In genomic region chr3:140505256-140505655, GRCh38 we compare ENCODE assay signal across 11 cellular contexts.
DNase-seq lines count a peak whose midpoint lies in the region; ATAC-seq and TF ChIP-seq lines count a peak whose summit lies in the region.
"Had no signal": no experiment of that assay in that cellular context is flagged by ENCODE, and none has a peak within 500 bp of the region (broad histone marks: within the 10 kb centered on the region; RNA-seq: fewer than 3 reads in every experiment).

No MANE protein-coding gene starts in this region.

- H3K9me2 ChIP-seq in PC-9 (ENCODE audit: insufficient read depth) = no peaks in the 10 kb centered on the region; the same call in 1 of the 2 replicates

- no peak overlapping the region for H3K14ac ChIP-seq in H9 (ENCODE audit: insufficient read depth, low read length)

- CTCF ChIA-PET in PC-9 (lab: Charles Lee) = no interaction called here

- no peaks in the 10 kb centered on the region for H3K23me2 ChIP-seq in H9 (ENCODE audit: insufficient read length, low read depth, low read length, poor library complexity, severe bottlenecking)

- peaks cover 2% of the 10 kb centered on the region for H3K27me3 Mint-ChIP-seq in H9 (ENCODE audit: low read depth)

- H3K79me2 ChIP-seq in H9 (ENCODE audit: insufficient read depth, low read length) (no peaks in the 10 kb centered on the region), PC-9 (ENCODE audit: low read depth) (no peaks in the 10 kb centered on the region)

- H3K4ac ChIP-seq in H9 (ENCODE audit: low read depth, low read length) = no peak overlapping the region

- ATAC-seq in HG03060 (IDR thresholded peaks at IDR 0.05; ENCODE audit: low read depth, unreplicated experiment) = peak; percentile 55

- no peak overlapping the region for H3K27ac ChIP-seq in cardiac muscle cell
- H3K27ac ChIP-seq in right atrium auricular region = no peak overlapping the region
- H3K27ac ChIP-seq in H9 (ENCODE audit: insufficient read length, low read depth, low read length) = no peak overlapping the region
- H3K27ac ChIP-seq in PC-9 = no peak overlapping the region
- H3K27ac ChIP-seq: skin epidermis had no signal

- H4K20me1 ChIP-seq in H9 (ENCODE audit: control insufficient read depth, insufficient read depth, insufficient read length) (no peaks in the 10 kb centered on the region), PC-9 (ENCODE audit: insufficient read depth) (no peaks in the 10 kb centered on the region)

- BruUV-seq in PC-9 (replicated peaks; lab: Mats Ljungman, UMichigan) = no TSS peak

- H4K8ac ChIP-seq in H9 (replicated peaks; ENCODE audit: insufficient read length, low read depth, low read length) = no peak overlapping the region

- intact Hi-C loops in PC-9 (cut with micrococcal nuclease; ENCODE audit: unreplicated experiment) = no loop called here

- H3K4me2 ChIP-seq in H9 (ENCODE audit: insufficient read depth, insufficient read length, low read length) (no peak overlapping the region), PC-9 (no peak overlapping the region)

- TF ChIP-seq CTCF in cardiac muscle cell (IDR thresholded peaks at IDR 0.05; ENCODE audit: low read depth, low read length) (no peak), right atrium auricular region (IDR thresholded peaks at IDR 0.05) (no peak), cardiac fibroblast (IDR thresholded peaks at IDR 0.05; ENCODE audit: low read depth, low read length) (no peak), H9 (conservative IDR thresholded peaks at IDR 0.05) (no peak), PC-9 (conservative IDR thresholded peaks at IDR 0.05) (no peak)

- no peaks in the 10 kb centered on the region; a peak in 1 of 5 replicates for H3K9me3 Mint-ChIP-seq in H9
- H3K9me3 Mint-ChIP-seq: dendritic cell treated with granulocyte-macrophage colony-stimulating factor and Interleukin-4, amounts not matched to agents 40 ng/mL and 50 ng/mL, for 4 days had no signal

- H2BK15ac ChIP-seq in H9 (ENCODE audit: low read depth, low read length) = no peak overlapping the region

- H3K27me3 ChIP-seq in cardiac muscle cell (peaks cover 72% of the 10 kb centered on the region), right atrium auricular region (no peaks in the 10 kb centered on the region), H9 (ENCODE audit: insufficient read depth, low read length) (no peaks in the 10 kb centered on the region), PC-9 (ENCODE audit: insufficient read depth, low read depth) (no peaks in the 10 kb centered on the region)

- no peak overlapping the region for H3K23ac ChIP-seq in H9 (ENCODE audit: insufficient read length, low read depth, low read length)

- no peak overlapping the region for H2BK12ac ChIP-seq in H9 (ENCODE audit: insufficient read length, low read depth, low read length)

- H3K56ac ChIP-seq in H9 (ENCODE audit: insufficient read length, low read depth, low read length) = no peak overlapping the region

- H2BK20ac ChIP-seq in H9 (ENCODE audit: low read depth, low read length, poor library complexity, severe bottlenecking) = no peak overlapping the region

- no peak overlapping the region for H3K4me3 ChIP-seq in cardiac muscle cell
- no peak overlapping the region for H3K4me3 ChIP-seq in right atrium auricular region
- H3K4me3 ChIP-seq in cardiac fibroblast (replicated peaks in 1 of 2; ENCODE audit: low read depth in 2 of 2, low read length in 2 of 2) = no peak overlapping the region
- no peak overlapping the region for H3K4me3 ChIP-seq in PC-9
- H3K4me3 ChIP-seq: skin epidermis had no signal

- no peak overlapping the region for H4K91ac ChIP-seq in H9 (ENCODE audit: insufficient read length, low read depth, low read length)

- H3K4me3 Mint-ChIP-seq in H9 = no peak overlapping the region
- H3K4me3 Mint-ChIP-seq: dendritic cell treated with granulocyte-macrophage colony-stimulating factor and Interleukin-4, amounts not matched to agents 40 ng/mL and 50 ng/mL, for 4 days had no signal

- no peaks in the 10 kb centered on the region for H3K79me1 ChIP-seq in H9 (ENCODE audit: insufficient read depth, low read depth, low read length, poor library complexity, severe bottlenecking)

- H3K4me1 ChIP-seq in cardiac muscle cell (ENCODE audit: low read depth) (no peaks in the 10 kb centered on the region), right atrium auricular region (peaks cover 0 to 6% of the 10 kb centered on the region in 2 donors), H9 (ENCODE audit: insufficient read depth, low read length) (peaks cover 11% of the 10 kb centered on the region; the same call in 1 of the 2 replicates), PC-9 (replicated peaks; ENCODE audit: insufficient read depth) (peaks cover 19% of the 10 kb centered on the region)

- no CpG with 5 or more reads among the region's 3 CpGs for WGBS in H9 (ENCODE audit: extremely low coverage, insufficient read length, low lambda C conversion rate)

- no peak overlapping the region for H4K5ac ChIP-seq in H9 (ENCODE audit: insufficient read length, low read depth, low read length)

- no peak overlapping the region for H3K18ac ChIP-seq in H9 (ENCODE audit: insufficient read length, low read depth, low read length)

- POLR2A ChIA-PET in PC-9 (lab: Charles Lee; ENCODE audit: unreplicated experiment) = no interaction called here

- peaks cover 8% of the 10 kb centered on the region; the same call in 1 of the 2 replicates for H3F3A ChIP-seq in PC-9 (ENCODE audit: insufficient read depth, low read depth)

- H3T11ph ChIP-seq in H9 (ENCODE audit: low read length) = no peak overlapping the region

- H2AFZ ChIP-seq in H9 (ENCODE audit: low read length) (no peak overlapping the region), PC-9 (no peak overlapping the region)

- H3K27ac Mint-ChIP-seq in H9 = 0 out of 7 replicates have a peak overlapping the region, but pooled peaks of 1 of the 3 experiments have one; percentile 21
- H3K27ac Mint-ChIP-seq: dendritic cell treated with granulocyte-macrophage colony-stimulating factor and Interleukin-4, amounts not matched to agents 40 ng/mL and 50 ng/mL, for 4 days had no signal

- DNase-seq in cardiac muscle cell (ENCODE audit: low read depth in 1 of 2, low spot score in 1 of 2) (peak; percentile 18 to 40), right atrium auricular region (ENCODE audit: low spot score) (no peak), cardiac fibroblast (ENCODE audit: low read depth in 2 of 2) (peak; percentile 6 to 22), NCI-H1436 treated with DMSO at 0.1 percent for 48 hours (lab: John Stamatoyannopoulos, UW) (no peak), H9 (no peak), cortex of kidney (lab: John Stamatoyannopoulos, UW) (no peak), PC-9 (no peak)
- DNase-seq: activated T-cell treated with anti-CD3 and anti-CD28 coated beads for 4 hours had no signal

- H3K9ac ChIP-seq in H9 (ENCODE audit: extremely low read depth, insufficient read length, low read length) = no peak overlapping the region

- H2BK5ac ChIP-seq in H9 (ENCODE audit: insufficient read length, low read length) = no peak overlapping the region

- H2AK5ac ChIP-seq in H9 (ENCODE audit: insufficient read length, low read length) = no peak overlapping the region

- H3K36me3 ChIP-seq in cardiac muscle cell (no peaks in the 10 kb centered on the region), right atrium auricular region (no peaks in the 10 kb centered on the region), PC-9 (ENCODE audit: low read depth) (no peaks in the 10 kb centered on the region)

- H2BK120ac ChIP-seq in H9 (ENCODE audit: low read depth, low read length, poor library complexity, severe bottlenecking) = no peak overlapping the region

- H3K36me3 Mint-ChIP-seq in H9 (ENCODE audit: insufficient read depth in 1 of 3, low read depth in 3 of 3) = no peaks in the 10 kb centered on the region; a peak in 1 of 7 replicates

- H3K9me3 ChIP-seq in cardiac muscle cell (ENCODE audit: low read depth) (no peaks in the 10 kb centered on the region), right atrium auricular region (no peaks in the 10 kb centered on the region), H9 (ENCODE audit: control insufficient read depth, low read depth, low read length) (no peaks in the 10 kb centered on the region), PC-9 (ENCODE audit: insufficient read depth, low read depth) (no peaks in the 10 kb centered on the region)

- H3K4me1 Mint-ChIP-seq in H9 = peaks cover 61 to 62% of the 10 kb centered on the region in 2 experiments

Comparison
In these comparisons a context has a peak if more than half of its experiments do, and no peak if none do; other contexts are left out.
1. DNase-seq: peak in cardiac muscle cell (2 of 2) and cardiac fibroblast (2 of 2); none in right atrium auricular region (single experiment), NCI-H1436 treated with DMSO at 0.1 percent for 48 hours (single experiment), H9 (single experiment), cortex of kidney (single experiment) and PC-9 (0 of 2).